In genomic region chr11:124015837-124016236, GRCh38 we compare ENCODE assay signal across 2 cellular contexts. TPM values are rescaled to one million over a fixed set of nuclear protein-coding genes. Genes with fewer than 3 reads are reported as not detected.
"Had no signal": no experiment of that assay in that cellular context is flagged by ENCODE, and none has a peak within 500 bp of the region (broad histone marks: within the 10 kb centered on the region; RNA-seq: fewer than 3 reads in every experiment).

No MANE protein-coding gene starts in this region.

RNA-seq across cellular contexts. Expression of gene OR10G4, which starts 3.0 kb away (rescaled TPM):
- total RNA-seq: G401, GM12878 had no signal
- polyA plus RNA-seq: GM12878 had no signal

RNA-seq across cellular contexts. Expression of gene OR10G9, which starts 7.0 kb away (rescaled TPM):
- total RNA-seq: G401, GM12878 had no signal
- polyA plus RNA-seq: GM12878 had no signal

RNA-seq across cellular contexts. Expression of gene OR10G8, which starts 10.8 kb away (rescaled TPM):
- total RNA-seq: G401, GM12878 had no signal
- polyA plus RNA-seq: GM12878 had no signal

RNA-seq across cellular contexts. Expression of gene OR10G6, which starts 20.9 kb away (rescaled TPM):
- total RNA-seq: G401, GM12878 had no signal
- polyA plus RNA-seq: GM12878 had no signal

RNA-seq across cellular contexts. Expression of gene OR10G7, which starts 25.3 kb away (rescaled TPM):
- total RNA-seq: G401, GM12878 had no signal
- polyA plus RNA-seq: GM12878 had no signal
